In genomic region chr16:24036614-24037013, GRCh38 we compare ENCODE assay signal across 8 cellular contexts.
A peak's percentile ranks its signal among the peaks of the same experiment; 100 is the strongest.
DNase-seq lines count a peak whose midpoint lies in the region; ATAC-seq, FAIRE-seq and TF ChIP-seq lines count a peak whose summit lies in the region.

No MANE protein-coding gene starts in this region.

- no peaks in the 10 kb centered on the region for H3K27me3 ChIP-seq in CD4-positive, alpha-beta T cell (ENCODE audit: control insufficient read depth, insufficient read depth, low read length)

- no peaks in the 10 kb centered on the region for H3K27me3 Mint-ChIP-seq in CD4-positive, alpha-beta T cell

- H3K4me1 Mint-ChIP-seq in CD4-positive, alpha-beta T cell (ENCODE audit: low read depth) = peaks cover 43% of the 10 kb centered on the region

- H3K9me3 Mint-ChIP-seq in CD4-positive, alpha-beta T cell = peaks cover 2% of the 10 kb centered on the region
- no peaks in the 10 kb centered on the region for H3K9me3 Mint-ChIP-seq in activated naive CD4-positive, alpha-beta T cell treated with anti-CD3 and anti-CD28 coated beads, Interleukin-2, amount 50 U/mL, for 72 hours

- no peak for FAIRE-seq in H54 (lab: Jason Lieb, UNC)

- H3K27ac ChIP-seq in CD4-positive, alpha-beta T cell (ENCODE audit: low read depth, low read length) = no peak overlapping the region

- no peaks in the 10 kb centered on the region for H3K9me3 ChIP-seq in CD4-positive, alpha-beta T cell (ENCODE audit: control insufficient read depth, low read length)

- peak overlapping the region; percentile 40 for H3K27ac Mint-ChIP-seq in CD4-positive, alpha-beta T cell
- no peak overlapping the region for H3K27ac Mint-ChIP-seq in activated naive CD4-positive, alpha-beta T cell treated with anti-CD3 and anti-CD28 coated beads, Interleukin-2, amount 50 U/mL, for 72 hours

- CTCF ChIA-PET in CD4-positive, alpha-beta T cell (lab: Charles Lee) = interaction anchor here (1.0 to 2.3 kb wide), 7 partner anchors 21 to 238 kb away, joined by 3 to 10 read pairs (median 4); no protein-coding TSS in a partner anchor

- TF ChIP-seq POLR2A in H54 (IDR thresholded peaks at IDR 0.05; ENCODE audit: low read depth, low read length) = no peak

- peak overlapping the region; percentile 31 for H3K4me3 Mint-ChIP-seq in CD4-positive, alpha-beta T cell

- TF ChIP-seq CTCF in CD4-positive, alpha-beta T cell (IDR thresholded peaks at IDR 0.05) = peak; percentile 72

- DNase-seq in CD4-positive, alpha-beta T cell = peak in 5 of 10 experiments; percentile 5 to 28 (median 11)
- DNase-seq in H54 (ENCODE audit: insufficient read length, low spot score) (peak; percentile 44), OCI-M1 (lab: John Stamatoyannopoulos, UW) (peak; percentile 45), glomerular visceral epithelial cell (ENCODE audit: extremely low spot score) (peak; percentile 33), pulmonary artery endothelial cell (ENCODE audit: low read depth, low spot score) (peak; percentile 8)
- peak in 1 of 2 donors; percentile 27 for DNase-seq in activated naive CD4-positive, alpha-beta T cell treated with anti-CD3 and anti-CD28 coated beads, Interleukin-2, amount 50 U/mL, for 72 hours (ENCODE audit: low spot score in 2 of 2)

- peaks cover 74% of the 10 kb centered on the region for H3K36me3 Mint-ChIP-seq in CD4-positive, alpha-beta T cell (ENCODE audit: low read depth)
- H3K36me3 Mint-ChIP-seq in activated naive CD4-positive, alpha-beta T cell treated with anti-CD3 and anti-CD28 coated beads, Interleukin-2, amount 50 U/mL, for 72 hours = peaks cover 9 to 21% of the 10 kb centered on the region in 2 donors

- intact Hi-C loops in CD4-positive, alpha-beta T cell (cut with DNase I, micrococcal nuclease) = loop anchor here (1.0 to 10.0 kb wide), 6 partner anchors 26 to 362 kb away; partner anchors contain the start of gene PLK1 (in 1 of the 2)

- POLR2A ChIA-PET in CD4-positive, alpha-beta T cell (lab: Charles Lee) = interaction anchor here (1.1 kb wide), 1 partner anchor 233 kb away, joined by 3 read pairs; no protein-coding TSS in a partner anchor

- ATAC-seq in CD4-positive, alpha-beta T cell (ENCODE audit: poor library complexity) = peak; percentile 52
- peak; percentile 43 to 53 for ATAC-seq in activated naive CD4-positive, alpha-beta T cell treated with anti-CD3 and anti-CD28 coated beads, Interleukin-2, amount 50 U/mL, for 72 hours
- no peak for ATAC-seq in HG02798 (IDR thresholded peaks at IDR 0.05; ENCODE audit: poor library complexity, unreplicated experiment)
- no peak for ATAC-seq in GM18498 (IDR thresholded peaks at IDR 0.05; ENCODE audit: unreplicated experiment)

Comparison
In these comparisons a context has a peak if more than half of its experiments do, and no peak if none do; other contexts are left out.
1. ATAC-seq: peak in CD4-positive, alpha-beta T cell (single experiment) and activated naive CD4-positive, alpha-beta T cell treated with anti-CD3 and anti-CD28 coated beads, Interleukin-2, amount 50 U/mL, for 72 hours (2 of 2); none in HG02798 (single experiment) and GM18498 (single experiment).